ENCODE assay signal across 8 cellular contexts in genomic region chr7:79452495-79453265, GRCh38. TPM values are rescaled to one million over a fixed set of nuclear protein-coding genes. Genes with fewer than 3 reads are reported as not detected.
DNase-seq lines count a peak whose midpoint lies in the region; ATAC-seq and TF ChIP-seq lines count a peak whose summit lies in the region.

No MANE protein-coding gene starts in this region.

- H4K20me1 ChIP-seq in KMS-11 (ENCODE audit: insufficient read depth), result no peaks in the 10 kb centered on the region

- H3K36me3 ChIP-seq in KMS-11 (ENCODE audit: insufficient read depth) (no peaks in the 10 kb centered on the region), duodenal mucosa (ENCODE audit: control insufficient read depth in 1 of 2, insufficient read depth in 2 of 2, low read length in 2 of 2) (no peaks in the 10 kb centered on the region), right lobe of liver (no peaks in the 10 kb centered on the region), testis (ENCODE audit: low read depth, missing control alignments) (no peaks in the 10 kb centered on the region)

- peak overlapping the region; percentile 66 for H2AFZ ChIP-seq in KMS-11 (ENCODE audit: low read depth)

- TF ChIP-seq POLR2A in right lobe of liver (IDR thresholded peaks at IDR 0.05) (no peak), testis (IDR thresholded peaks at IDR 0.05) (no peak)

- peak overlapping the region; percentile 27; the same call in 1 of the 2 replicates for H3K4me2 ChIP-seq in KMS-11

- H3K27ac ChIP-seq in KMS-11 (no peak overlapping the region), duodenal mucosa (ENCODE audit: low read depth, low read length) (peak overlapping the region; percentile 81), right lobe of liver (peak overlapping the region; percentile 84 to 94 (median 86)), testis (peak overlapping the region; percentile 94 to 96)

- TF ChIP-seq CTCF in KMS-11 (conservative IDR thresholded peaks at IDR 0.05; ENCODE audit: low read depth, low read length) (no peak), right lobe of liver (IDR thresholded peaks at IDR 0.05) (no peak), testis (IDR thresholded peaks at IDR 0.05) (no peak)

- H3K4me1 ChIP-seq in KMS-11 (ENCODE audit: low read depth, poor library complexity, severe bottlenecking) (no peaks in the 10 kb centered on the region), duodenal mucosa (ENCODE audit: control insufficient read depth in 1 of 2, insufficient read depth in 2 of 2, low read length in 2 of 2) (no peaks in the 10 kb centered on the region), right lobe of liver (peaks cover 0 to 21% (median 7%) of the 10 kb centered on the region in 4 donors), testis (peaks cover 7% of the 10 kb centered on the region)

- H3K4me3 ChIP-seq in KMS-11 (IDR thresholded peaks at IDR 0.05; ENCODE audit: insufficient read depth, low read depth, low read length) (no peak overlapping the region), duodenal mucosa (ENCODE audit: low read depth in 1 of 2, low read length in 2 of 2) (peak overlapping the region; percentile 63 to 65), right lobe of liver (peak overlapping the region; percentile 77 to 82 (median 77)), testis (peak overlapping the region; percentile 75 to 78)

- H3K9ac ChIP-seq in KMS-11 (no peak overlapping the region), duodenal mucosa (ENCODE audit: low read depth in 1 of 2, low read length in 2 of 2) (peak overlapping the region; percentile 32 to 49)

- intact Hi-C loops in right lobe of liver (cut with DNase I), result no loop called here
- intact Hi-C loops in testis (cut with DNase I; ENCODE audit: low total_unique reads), result no loop called here

- H3K27me3 ChIP-seq in KMS-11 (ENCODE audit: insufficient read depth, low read depth) (no peaks in the 10 kb centered on the region), duodenal mucosa (ENCODE audit: control insufficient read depth in 1 of 2, insufficient read depth in 2 of 2, low read length in 2 of 2) (peaks cover 15 to 21% of the 10 kb centered on the region in 2 donors), right lobe of liver (no peaks in the 10 kb centered on the region), testis (no peaks in the 10 kb centered on the region)

- peak; percentile 12 to 50 (median 28) for ATAC-seq in right lobe of liver
- no peak for ATAC-seq in HG03521 (IDR thresholded peaks at IDR 0.05; ENCODE audit: unreplicated experiment)

- H3K79me2 ChIP-seq in KMS-11 (ENCODE audit: insufficient read depth, low read depth), result no peaks in the 10 kb centered on the region

- WGBS in right lobe of liver (ENCODE audit: insufficient coverage, low coverage, low lambda C conversion rate, missing lambda C conversion rate), result 2% methylated on average over 24 of the region's 37 CpGs
- WGBS in testis, 2 donors, result 1% methylated on average over 27 to 37 of the region's 37 CpGs

- H3K9me3 ChIP-seq in duodenal mucosa (ENCODE audit: control insufficient read depth in 1 of 2, low read length in 2 of 2), result no peaks in the 10 kb centered on the region
- no peaks in the 10 kb centered on the region for H3K9me3 ChIP-seq in right lobe of liver
- no peaks in the 10 kb centered on the region for H3K9me3 ChIP-seq in testis

- DNase-seq in AG08395 (ENCODE audit: low spot score) (peak; percentile 12), right lobe of liver (peak; percentile 35 to 65 (median 61)), testis (peak; percentile 25), SW 1271 (lab: John Stamatoyannopoulos, UW) (no peak)
- DNase-seq in stimulated activated CD4-positive, alpha-beta T cell treated with anti-CD3 and anti-CD28 coated beads, Interleukin-2, amount 100 ng/mL, for 24 hours, result no peak

RNA-seq across cellular contexts. Expression of gene MAGI2, which starts 0.8 kb away (rescaled TPM):
- total RNA-seq in right lobe of liver (1 to 10 TPM; 1.2 to 4.0 (median 2.4) TPM), testis (10 to 100 TPM; 11.2 to 13.1 TPM)
- polyA plus RNA-seq in testis (ENCODE audit: insufficient read depth, low read depth, low replicate concordance), result 12.4 TPM

Comparison
In these comparisons a context has a peak if more than half of its experiments do, and no peak if none do; other contexts are left out.
1. DNase-seq: peak in AG08395 (single experiment), right lobe of liver (3 of 3) and testis (single experiment); none in stimulated activated CD4-positive, alpha-beta T cell treated with anti-CD3 and anti-CD28 coated beads, Interleukin-2, amount 100 ng/mL, for 24 hours (0 of 2) and SW 1271 (0 of 2).